8 cellular contexts compared by ENCODE assay signal in genomic region chr5:1772634-1773033, GRCh38. TPM values are rescaled to one million over a fixed set of nuclear protein-coding genes. Genes with fewer than 3 reads are reported as not detected.
DNase-seq lines count a peak whose midpoint lies in the region; ATAC-seq and TF ChIP-seq lines count a peak whose summit lies in the region.

No MANE protein-coding gene starts in this region.

- intact Hi-C loops in mucosa of descending colon (cut with DNase I, micrococcal nuclease), result no loop called here

- CTCF ChIA-PET in activated CD4-positive, alpha-beta memory T cell treated with anti-CD3 and anti-CD28 coated beads, Interleukin-2, amount 10 ng/mL, durations not matched to agents 7 days and 5 days (lab: Charles Lee), result interaction anchor here (1.2 kb wide), 1 partner anchor 9 kb away, joined by 5 read pairs; no protein-coding TSS in a partner anchor

- TF ChIP-seq CTCF in epithelial cell of esophagus (IDR thresholded peaks at IDR 0.05; ENCODE audit: insufficient read depth, low read depth, low read length, missing control alignments) (peak; percentile 47), mucosa of descending colon (IDR thresholded peaks at IDR 0.05) (no peak)

- peaks cover 8% of the 10 kb centered on the region for H3K27me3 Mint-ChIP-seq in activated CD4-positive, alpha-beta memory T cell treated with anti-CD3 and anti-CD28 coated beads, Interleukin-2, amount 10 ng/mL, durations not matched to agents 7 days and 5 days

- no peak overlapping the region for H3K4me3 ChIP-seq in epithelial cell of esophagus (ENCODE audit: low read length)
- H3K4me3 ChIP-seq in mucosa of descending colon, result no peak overlapping the region

- no peaks in the 10 kb centered on the region for H3K36me3 Mint-ChIP-seq in activated CD4-positive, alpha-beta memory T cell treated with anti-CD3 and anti-CD28 coated beads, Interleukin-2, amount 10 ng/mL, durations not matched to agents 7 days and 5 days (ENCODE audit: low read depth)

- no peak overlapping the region for H3K27ac Mint-ChIP-seq in activated CD4-positive, alpha-beta memory T cell treated with anti-CD3 and anti-CD28 coated beads, Interleukin-2, amount 10 ng/mL, durations not matched to agents 7 days and 5 days

- POLR2A ChIA-PET in activated CD4-positive, alpha-beta memory T cell treated with anti-CD3 and anti-CD28 coated beads, Interleukin-2, amount 10 ng/mL, durations not matched to agents 7 days and 5 days (lab: Charles Lee), result interaction anchor here (0.9 kb wide), 1 partner anchor 21 kb away, joined by 3 read pairs; no protein-coding TSS in a partner anchor

- ATAC-seq in GM18502 (IDR thresholded peaks at IDR 0.05; ENCODE audit: poor library complexity, unreplicated experiment), result peak; percentile 80
- no peak for ATAC-seq in GM21528 (IDR thresholded peaks at IDR 0.05; ENCODE audit: low FRiP score, unreplicated experiment)
- no peak for ATAC-seq in mucosa of descending colon
- ATAC-seq in HG03045 (IDR thresholded peaks at IDR 0.05; ENCODE audit: unreplicated experiment), result no peak

- DNase-seq in AG08396 (ENCODE audit: low spot score) (peak; percentile 84), NAMALWA (ENCODE audit: low spot score) (peak; percentile 74), epithelial cell of esophagus (ENCODE audit: low read depth) (peak; percentile 19), mucosa of descending colon (no peak)
- no peak for DNase-seq in activated CD4-positive, alpha-beta memory T cell treated with anti-CD3 and anti-CD28 coated beads, Interleukin-2, amount 10 ng/mL, durations not matched to agents 7 days and 5 days

- H3K9me3 ChIP-seq in mucosa of descending colon, result no peaks in the 10 kb centered on the region

- no peaks in the 10 kb centered on the region for H3K4me1 Mint-ChIP-seq in activated CD4-positive, alpha-beta memory T cell treated with anti-CD3 and anti-CD28 coated beads, Interleukin-2, amount 10 ng/mL, durations not matched to agents 7 days and 5 days

- no peaks in the 10 kb centered on the region for H3K4me1 ChIP-seq in mucosa of descending colon (ENCODE audit: low read depth)

- H3K4me3 Mint-ChIP-seq in activated CD4-positive, alpha-beta memory T cell treated with anti-CD3 and anti-CD28 coated beads, Interleukin-2, amount 10 ng/mL, durations not matched to agents 7 days and 5 days, result no peak overlapping the region

- no peaks in the 10 kb centered on the region for H3K9me3 Mint-ChIP-seq in activated CD4-positive, alpha-beta memory T cell treated with anti-CD3 and anti-CD28 coated beads, Interleukin-2, amount 10 ng/mL, durations not matched to agents 7 days and 5 days

- no peaks in the 10 kb centered on the region for H3K36me3 ChIP-seq in mucosa of descending colon (ENCODE audit: low read depth)

RNA-seq across cellular contexts. Expression of gene MRPL36, which starts 27.0 kb away (rescaled TPM):
- 10 to 100 TPM; 44.5 to 44.8 TPM for total RNA-seq in activated CD4-positive, alpha-beta memory T cell treated with anti-CD3 and anti-CD28 coated beads, Interleukin-2, amount 10 ng/mL, durations not matched to agents 7 days and 5 days
- 10 to 100 TPM; 26.3 to 41.4 (median 28.6) TPM for total RNA-seq in mucosa of descending colon

RNA-seq across cellular contexts. Expression of gene NDUFS6, which starts 28.6 kb away (rescaled TPM):
- 10 to 100 TPM; 25.4 to 29.2 TPM for total RNA-seq in activated CD4-positive, alpha-beta memory T cell treated with anti-CD3 and anti-CD28 coated beads, Interleukin-2, amount 10 ng/mL, durations not matched to agents 7 days and 5 days
- 10 to 100 TPM; 38.7 to 43.5 (median 39.3) TPM for total RNA-seq in mucosa of descending colon

Comparison
In these comparisons a context has a peak if more than half of its experiments do, and no peak if none do; other contexts are left out.
1. DNase-seq: peak in AG08396 (single experiment), NAMALWA (single experiment) and epithelial cell of esophagus (single experiment); none in activated CD4-positive, alpha-beta memory T cell treated with anti-CD3 and anti-CD28 coated beads, Interleukin-2, amount 10 ng/mL, durations not matched to agents 7 days and 5 days (single experiment) and mucosa of descending colon (0 of 3).